ENCODE assay signal across 13 cellular contexts in the genomic region with DNA sequence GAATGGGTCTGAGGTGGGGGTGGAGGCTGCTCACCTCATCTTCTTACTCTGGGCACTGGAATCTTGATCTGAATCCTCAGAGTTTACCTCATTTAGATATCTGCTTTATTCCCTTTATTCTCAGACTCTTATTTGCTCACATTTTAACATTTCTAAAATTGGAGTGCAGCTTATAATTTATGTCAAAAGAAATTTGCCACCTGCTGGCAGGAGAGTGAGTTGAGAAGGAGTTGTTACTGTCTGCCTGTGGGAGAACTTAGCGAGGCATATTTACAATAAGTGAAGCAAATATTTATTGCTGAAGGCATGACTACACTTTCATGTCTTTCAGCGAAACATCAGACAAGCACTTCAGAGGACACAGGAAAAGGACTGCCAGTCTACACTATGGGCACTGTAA. TPM values are rescaled to one million over a fixed set of nuclear protein-coding genes. Genes with fewer than 3 reads are reported as not detected.
DNase-seq lines count a peak whose midpoint lies in the region; FAIRE-seq and TF ChIP-seq lines count a peak whose summit lies in the region.
"Had no signal": no experiment of that assay in that cellular context is flagged by ENCODE, and none has a peak within 500 bp of the region (broad histone marks: within the 10 kb centered on the region; RNA-seq: fewer than 3 reads in every experiment).

No MANE protein-coding gene starts in this region.

- H3K36me3 ChIP-seq in GM23248 (ENCODE audit: low read depth) (no peaks in the 10 kb centered on the region), SU-DHL-6 (ENCODE audit: low read length) (no peaks in the 10 kb centered on the region), kidney (ENCODE audit: control insufficient read depth in 1 of 2, insufficient read depth in 2 of 2, low read length in 2 of 2) (no peaks in the 10 kb centered on the region)
- H3K36me3 ChIP-seq: sigmoid colon had no signal

- H2AFZ ChIP-seq in GM23248 (no peak overlapping the region), SU-DHL-6 (ENCODE audit: low read depth, low read length, severe bottlenecking) (no peak overlapping the region)

- H3K79me2 ChIP-seq in GM23248 (ENCODE audit: insufficient read depth) (no peaks in the 10 kb centered on the region), SU-DHL-6 (ENCODE audit: insufficient read depth, low read length) (no peaks in the 10 kb centered on the region)

- no peaks in the 10 kb centered on the region for H4K20me1 ChIP-seq in GM23248 (ENCODE audit: insufficient read depth)
- H4K20me1 ChIP-seq in SU-DHL-6 (ENCODE audit: low read depth, low read length), result no peaks in the 10 kb centered on the region

- H3K27me3 ChIP-seq in GM23248 (replicated peaks; ENCODE audit: insufficient read depth) (no peaks in the 10 kb centered on the region), SU-DHL-6 (ENCODE audit: low read length) (no peaks in the 10 kb centered on the region)
- H3K27me3 ChIP-seq: sigmoid colon had no signal

- H3K27ac ChIP-seq in GM23248, result no peak overlapping the region
- H3K27ac ChIP-seq in SU-DHL-6 (ENCODE audit: low read depth, low read length), result no peak overlapping the region
- H3K27ac ChIP-seq in kidney (ENCODE audit: low read depth in 2 of 2, low read length in 2 of 2), result no peak overlapping the region
- H3K27ac ChIP-seq: sigmoid colon had no signal

- H3K4me2 ChIP-seq in GM23248 (ENCODE audit: unreplicated experiment) (no peak overlapping the region), SU-DHL-6 (ENCODE audit: low read depth, low read length, poor library complexity, severe bottlenecking) (no peak overlapping the region)

- H3K9me3 ChIP-seq in GM23248 (ENCODE audit: low read depth) (no peaks in the 10 kb centered on the region), SU-DHL-6 (ENCODE audit: insufficient read depth, low read length) (no peaks in the 10 kb centered on the region), kidney (ENCODE audit: control insufficient read depth in 1 of 2, low read length in 2 of 2) (no peaks in the 10 kb centered on the region)
- H3K9me3 ChIP-seq: sigmoid colon had no signal

- H3F3A ChIP-seq in GM23248 (ENCODE audit: insufficient read depth), result peaks cover 6% of the 10 kb centered on the region
- no peaks in the 10 kb centered on the region for H3F3A ChIP-seq in SU-DHL-6 (ENCODE audit: insufficient read depth)

- TF ChIP-seq CTCF in AG10803 (conservative IDR thresholded peaks at IDR 0.05; ENCODE audit: low read length) (peak; percentile 30; the same call in 1 of the 2 replicates), SU-DHL-6 (IDR thresholded peaks at IDR 0.05; ENCODE audit: insufficient read depth, low read length, poor library complexity, severe bottlenecking) (peak; percentile 20), kidney (IDR thresholded peaks at IDR 0.05; ENCODE audit: borderline replicate concordance, extremely low read depth, insufficient read depth) (peak; percentile 11)

- POLR2A ChIA-PET in HEK293T (lab: Yijun Ruan, JAX), result no interaction called here

- WGBS in GM23248 (ENCODE audit: low coverage in 1 of 2, low lambda C conversion rate in 2 of 2, missing lambda C conversion rate in 2 of 2), 2 experiments, result 75 to 82% methylated on average over 2 of the region's 2 CpGs

- no peak for FAIRE-seq in kidney (lab: Jason Lieb, UNC)

- no peaks in the 10 kb centered on the region for H3K9me2 ChIP-seq in GM23248 (ENCODE audit: insufficient read depth)
- no peaks in the 10 kb centered on the region for H3K9me2 ChIP-seq in SU-DHL-6 (replicated peaks; ENCODE audit: insufficient read depth, low read length)

- H3K4me3 ChIP-seq in AG10803 (ENCODE audit: low read length), result no peak overlapping the region
- no peak overlapping the region for H3K4me3 ChIP-seq in GM23248
- H3K4me3 ChIP-seq in SU-DHL-6 (ENCODE audit: insufficient read depth, low read length, poor library complexity, severe bottlenecking), result no peak overlapping the region
- no peak overlapping the region for H3K4me3 ChIP-seq in kidney (ENCODE audit: low read length in 2 of 2)
- H3K4me3 ChIP-seq: sigmoid colon had no signal

- DNase-seq in AG10803 (ENCODE audit: low read depth), result no peak
- DNase-seq in GM23248, result peak; percentile 24
- no peak for DNase-seq in kidney
- no peak for DNase-seq in GOT3 (lab: John Stamatoyannopoulos, UW)
- DNase-seq in cortex of kidney (lab: John Stamatoyannopoulos, UW), result no peak
- no peak for DNase-seq in NCI-H1930 (lab: John Stamatoyannopoulos, UW)
- no peak for DNase-seq in HEK293T (ENCODE audit: extremely low spot score)
- DNase-seq: effector CD4-positive, alpha-beta T cell; NCI-H1092 treated with DMSO at 0.1 percent for 48 hours; sigmoid colon had no signal

- intact Hi-C loops in kidney (cut with DNase I), result no loop called here

- H3K9ac ChIP-seq in GM23248, result no peak overlapping the region
- H3K9ac ChIP-seq in SU-DHL-6 (ENCODE audit: low read length), result no peak overlapping the region
- no peak overlapping the region for H3K9ac ChIP-seq in kidney (ENCODE audit: low read length in 2 of 2)

- H3K4me1 ChIP-seq in GM23248 (ENCODE audit: insufficient read depth), result peaks cover 8% of the 10 kb centered on the region
- H3K4me1 ChIP-seq in kidney (ENCODE audit: control insufficient read depth in 1 of 2, insufficient read depth in 1 of 2, low read depth in 1 of 2, low read length in 2 of 2), result no peaks in the 10 kb centered on the region

- CTCF ChIA-PET in HEK293T (lab: Yijun Ruan, JAX), result interaction anchor here (1.0 to 2.0 kb wide), 2 partner anchors 10 to 50 kb away, joined by 3 to 8 read pairs; no protein-coding TSS in a partner anchor

- in situ Hi-C loops in GM23248 (cut with MboI), result no loop called here

TF ChIP-seq in HEK293T, 16 proteins besides CTCF, POLR2A, EP300 and RAD21:
- TF ChIP-seq NFRKB (IDR thresholded peaks at IDR 0.05), result no peak
- TF ChIP-seq LEF1 (IDR thresholded peaks at IDR 0.05; ENCODE audit: borderline replicate concordance), result no peak
- no peak for TF ChIP-seq SUZ12 (IDR thresholded peaks at IDR 0.05)
- no peak for TF ChIP-seq L3MBTL2 (conservative IDR thresholded peaks at IDR 0.05)
- no peak for TF ChIP-seq FOXA1 (IDR thresholded peaks at IDR 0.05)
- no peak for TF ChIP-seq ARNT (IDR thresholded peaks at IDR 0.05)
- no peak for TF ChIP-seq ZNF384 (IDR thresholded peaks at IDR 0.05)
- TF ChIP-seq, protein P1, sequence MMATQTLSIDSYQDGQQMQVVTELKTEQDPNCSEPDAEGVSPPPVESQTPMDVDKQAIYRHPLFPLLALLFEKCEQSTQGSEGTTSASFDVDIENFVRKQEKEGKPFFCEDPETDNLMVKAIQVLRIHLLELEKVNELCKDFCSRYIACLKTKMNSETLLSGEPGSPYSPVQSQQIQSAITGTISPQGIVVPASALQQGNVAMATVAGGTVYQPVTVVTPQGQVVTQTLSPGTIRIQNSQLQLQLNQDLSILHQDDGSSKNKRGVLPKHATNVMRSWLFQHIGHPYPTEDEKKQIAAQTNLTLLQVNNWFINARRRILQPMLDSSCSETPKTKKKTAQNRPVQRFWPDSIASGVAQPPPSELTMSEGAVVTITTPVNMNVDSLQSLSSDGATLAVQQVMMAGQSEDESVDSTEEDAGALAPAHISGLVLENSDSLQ (IDR thresholded peaks at IDR 0.05), result no peak
- TF ChIP-seq FOXK2 (IDR thresholded peaks at IDR 0.05), result no peak
- TF ChIP-seq TARDBP (IDR thresholded peaks at IDR 0.05), result no peak
- no peak for TF ChIP-seq CTBP1 (IDR thresholded peaks at IDR 0.05; ENCODE audit: borderline replicate concordance)
- TF ChIP-seq BHLHE40 (IDR thresholded peaks at IDR 0.05; ENCODE audit: borderline replicate concordance), result no peak

RNA-seq across cellular contexts. Expression of a gene that starts 16.4 kb away (rescaled TPM):
- not detected in 2 replicates for total RNA-seq in GM23248 (2014; rRNA removed; shearing (Covaris generic))
- polyA plus RNA-seq in GM23248 (2016; fragmentation: Nextera tagmentation; extraction: Ambion mirVana), result 0.13 and 0.18 TPM in 2 replicates
- total RNA-seq in kidney, result not detected
- not detected for polyA plus RNA-seq in kidney (ENCODE audit: insufficient read depth, low read depth, low replicate concordance)
- total RNA-seq: activated T-helper 17 cell treated with anti-CD3 and anti-CD28 coated beads, Interleukin-2, amount 50 U/mL, for 72 hours; T-helper 1 cell treated with Interleukin-12 subunit alpha and Interleukin-12 subunit beta and Interleukin-4 antibody, amounts not matched to agents 30 ng/mL and 1 ng/mL, for 36 hours had no signal

RNA-seq across cellular contexts. Expression of a gene that starts 23.0 kb away (rescaled TPM):
- total RNA-seq in GM23248 (2014; rRNA removed; shearing (Covaris generic)), result 53.7 and 56.4 TPM in 2 replicates
- polyA plus RNA-seq in GM23248 (2016; fragmentation: Nextera tagmentation; extraction: Ambion mirVana) (19.3 and 19.4 TPM in 2 replicates), kidney (ENCODE audit: insufficient read depth, low read depth, low replicate concordance) (5.6 TPM)
- 14.0 TPM for total RNA-seq in kidney
